In the genomic region with DNA sequence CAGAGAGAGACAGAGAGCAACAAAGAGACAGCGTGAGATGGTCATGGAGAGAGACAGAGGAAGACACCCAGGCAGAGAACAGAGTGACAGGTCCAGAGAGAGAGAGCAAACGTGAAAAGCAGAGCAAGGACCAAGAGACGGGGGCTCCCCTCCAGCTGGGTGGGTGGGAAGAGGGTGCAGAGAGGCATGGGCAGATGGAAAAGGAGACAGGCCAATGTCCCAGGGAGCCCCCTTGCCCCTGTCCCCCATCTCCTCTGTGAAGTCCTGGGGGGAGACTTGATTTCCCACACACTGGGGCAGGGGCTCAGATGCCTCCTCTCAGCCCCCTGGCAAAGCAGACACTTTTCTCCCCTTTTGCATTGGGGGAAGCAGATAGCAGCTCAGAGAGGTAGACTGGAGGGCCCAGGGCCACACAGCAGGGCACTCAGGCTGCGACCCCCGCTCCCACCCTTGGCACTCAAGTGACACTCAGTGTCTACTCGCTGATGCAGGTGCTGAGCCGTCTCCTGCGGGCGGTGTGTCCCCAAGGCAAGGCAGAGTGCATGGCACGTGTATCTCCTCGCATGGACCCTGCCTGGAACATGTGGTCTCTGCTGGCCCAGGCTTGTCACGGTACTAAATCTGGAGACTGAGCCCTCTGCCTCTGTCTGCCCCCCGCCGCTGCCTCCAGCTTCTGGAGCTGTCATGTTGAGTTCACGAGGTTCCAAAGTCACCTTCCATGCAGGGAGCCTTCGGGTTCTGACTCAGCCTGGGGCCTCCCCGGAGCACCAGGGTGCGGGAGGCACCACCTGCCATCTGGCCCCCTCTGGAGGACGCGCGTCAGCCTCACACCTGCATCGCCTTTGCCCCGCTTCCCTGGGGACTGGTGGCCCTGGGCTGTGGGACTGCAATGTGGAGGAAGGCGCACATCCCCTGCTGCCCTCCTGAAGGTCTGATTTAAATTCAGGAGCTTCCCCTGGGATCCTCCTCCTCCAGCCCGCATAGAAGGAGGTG, we compare ENCODE assay signal across 1 cellular context.
TF ChIP-seq lines count a peak whose summit lies in the region.

No MANE protein-coding gene starts in this region.

TF ChIP-seq in HepG2, 621 proteins besides CTCF, POLR2A, EP300 and RAD21 (continued from another document):
- TF ChIP-seq ARID3A (IDR thresholded peaks at IDR 0.05; ENCODE audit: low read depth, low read length), result no peak
